In the genomic region with DNA sequence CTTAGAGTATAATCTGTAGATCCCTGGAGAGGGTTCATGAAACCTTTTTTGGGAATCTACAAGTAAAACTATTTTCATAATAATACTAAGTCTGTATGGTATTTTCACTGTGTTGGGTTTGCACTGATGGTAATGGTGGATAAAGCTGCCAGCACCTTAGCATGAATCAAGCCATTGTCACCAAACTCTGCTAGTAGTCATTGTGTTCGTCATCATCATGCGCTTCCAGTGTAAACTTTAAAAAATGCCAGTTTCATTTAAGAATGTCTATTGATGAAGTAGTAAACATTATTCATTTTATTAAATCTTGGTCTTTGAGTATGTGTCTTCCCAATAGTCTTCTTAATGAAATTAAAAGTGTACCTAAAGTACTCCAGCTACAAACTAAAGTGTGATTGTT, we compare ENCODE assay signal across 14 cellular contexts.
"Had no signal": no experiment of that assay in that cellular context is flagged by ENCODE, and none has a peak within 500 bp of the region (broad histone marks: within the 10 kb centered on the region; RNA-seq: fewer than 3 reads in every experiment).

No MANE protein-coding gene starts in this region.

- H3K27me3 ChIP-seq: neutrophil, pancreas, tibial artery had no signal

- DNase-seq: activated CD4-positive, alpha-beta T cell treated with anti-CD3 and anti-CD28 coated beads, Interleukin-2, amount 50 U/mL, for 48 hours; activated naive CD4-positive, alpha-beta T cell; activated naive CD8-positive, alpha-beta T cell treated with anti-CD3 and anti-CD28 coated beads for 36 hours; central memory CD4-positive, alpha-beta T cell; left cardiac atrium; natural killer cell; pancreas; stimulated activated CD4-positive, alpha-beta T cell treated with anti-CD3 and anti-CD28 coated beads, Interleukin-4, amount 100 ng/mL, for 4 hours; tibial artery; WERI-Rb-1 had no signal

- H3K4me2 ChIP-seq: smooth muscle cell had no signal

- H3K27ac ChIP-seq: neutrophil, pancreas, WERI-Rb-1 had no signal

- ATAC-seq: left cardiac atrium; natural killer cell; pancreas; sciatic nerve; stimulated activated memory B cell treated with anti-CD40 and anti-IgM and Interleukin-4, amounts not matched to agents 10 μg/mL and 1 μg/mL and 100 μg/mL, for 72 hours had no signal

- H3K4me3 ChIP-seq: pancreas, smooth muscle cell, tibial artery had no signal

- H3K9me3 ChIP-seq: neutrophil, pancreas, tibial artery had no signal

- H3K4me1 ChIP-seq: pancreas had no signal
